8 cellular contexts compared by ENCODE assay signal in the genomic region with DNA sequence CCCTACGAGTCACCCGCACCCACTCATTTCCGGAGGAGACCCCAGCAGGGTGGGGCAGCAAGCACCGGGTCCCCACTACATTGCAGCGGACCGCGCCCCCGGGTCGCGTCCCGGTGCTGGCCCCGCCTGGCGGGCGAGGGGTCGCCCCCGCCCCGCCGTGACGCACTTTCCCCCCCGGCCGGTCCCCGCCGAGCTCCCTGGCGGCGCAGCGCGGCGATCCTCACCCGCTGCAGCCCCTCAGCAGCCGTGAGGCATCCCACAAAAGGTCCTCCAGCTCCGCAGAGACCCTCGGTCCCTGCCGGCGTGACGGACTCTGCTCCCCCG.
DNase-seq lines count a peak whose midpoint lies in the region; ATAC-seq lines count a peak whose summit lies in the region.

No MANE protein-coding gene starts in this region.

- H3K4me3 ChIP-seq in trophoblast cell (ENCODE audit: low read depth, low read length) = peak overlapping the region; percentile 80

- H3K27ac Mint-ChIP-seq in activated T-cell treated with anti-CD3 and anti-CD28 coated beads, Interleukin-2, amount 50 U/mL, for 72 hours = no peak overlapping the region

- intact Hi-C loops in Right ventricle myocardium inferior (cut with DNase I) = loop anchor here (1.0 to 10.0 kb wide), 8 partner anchors 82 to 853 kb away; a partner anchor contains a TSS

- no peaks in the 10 kb centered on the region for H3K9me3 Mint-ChIP-seq in activated T-cell treated with anti-CD3 and anti-CD28 coated beads, Interleukin-2, amount 50 U/mL, for 72 hours

- peak overlapping the region; percentile 60 for H3K27ac ChIP-seq in trophoblast cell (ENCODE audit: low read depth, low read length)

- peak overlapping the region; percentile 63 for H4K91ac ChIP-seq in trophoblast cell (ENCODE audit: low read depth, low read length)

- peaks cover 81% of the 10 kb centered on the region for H3K27me3 Mint-ChIP-seq in activated T-cell treated with anti-CD3 and anti-CD28 coated beads, Interleukin-2, amount 50 U/mL, for 72 hours (ENCODE audit: low read depth)

- H3K79me2 ChIP-seq in trophoblast cell (ENCODE audit: control insufficient read depth, insufficient read depth, low read length, poor library complexity) = peaks cover 8% of the 10 kb centered on the region

- no peaks in the 10 kb centered on the region for H3K9me3 ChIP-seq in trophoblast cell (ENCODE audit: insufficient read depth, low read depth, low read length)

- peak overlapping the region; percentile 65 for H4K12ac ChIP-seq in trophoblast cell (ENCODE audit: low read depth, low read length)

- H3K36me3 Mint-ChIP-seq in activated T-cell treated with anti-CD3 and anti-CD28 coated beads, Interleukin-2, amount 50 U/mL, for 72 hours (ENCODE audit: insufficient read depth in 2 of 2) = peaks cover 2% of the 10 kb centered on the region in 2 donors

- peaks cover 8% of the 10 kb centered on the region for H3K79me1 ChIP-seq in trophoblast cell (ENCODE audit: low read length)

- peak overlapping the region; percentile 28 for H2BK5ac ChIP-seq in trophoblast cell (ENCODE audit: low read depth, low read length, poor library complexity)

- no peaks in the 10 kb centered on the region for H3K36me3 ChIP-seq in trophoblast cell (ENCODE audit: control insufficient read depth in 1 of 2, insufficient read depth in 2 of 2, low read length in 2 of 2)

- peaks cover 10% of the 10 kb centered on the region for H3K27me3 ChIP-seq in trophoblast cell (ENCODE audit: insufficient read depth, low read length)

- ATAC-seq in GM19463 (IDR thresholded peaks at IDR 0.05; ENCODE audit: unreplicated experiment) (peak; percentile 21), HG03460 (IDR thresholded peaks at IDR 0.05; ENCODE audit: unreplicated experiment) (peak; percentile 26), Right ventricle myocardium inferior (peak; percentile 42)
- peak; percentile 62 to 65 for ATAC-seq in activated T-cell treated with anti-CD3 and anti-CD28 coated beads, Interleukin-2, amount 50 U/mL, for 72 hours (replicated peaks in 1 of 2)

- peak overlapping the region; percentile 64 for H3K4ac ChIP-seq in trophoblast cell (ENCODE audit: low read depth, low read length)

- peaks cover 0 to 3% of the 10 kb centered on the region in 2 experiments for H3K4me1 ChIP-seq in trophoblast cell (ENCODE audit: control insufficient read depth in 1 of 2, insufficient read depth in 2 of 2, low read length in 2 of 2)

- peak overlapping the region; percentile 84 for H3K9ac ChIP-seq in trophoblast cell (ENCODE audit: low read length)

- H3K4me2 ChIP-seq in trophoblast cell (ENCODE audit: low read length) = peak overlapping the region; percentile 97

- peaks cover 15% of the 10 kb centered on the region for H3K4me1 Mint-ChIP-seq in activated T-cell treated with anti-CD3 and anti-CD28 coated beads, Interleukin-2, amount 50 U/mL, for 72 hours (ENCODE audit: low read depth)

- no peak overlapping the region for H3K23ac ChIP-seq in trophoblast cell (ENCODE audit: low read length)

- no CpG with 5 or more reads among the region's 36 CpGs for WGBS in trophoblast cell (ENCODE audit: extremely low coverage, insufficient coverage, insufficient read length)

- H4K8ac ChIP-seq in trophoblast cell (ENCODE audit: low read depth, low read length) = peak overlapping the region; percentile 87

- H2AFZ ChIP-seq in trophoblast cell (ENCODE audit: insufficient read depth, low read length, poor library complexity) = peak overlapping the region; percentile 67

- H3K18ac ChIP-seq in trophoblast cell (ENCODE audit: low read length) = peak overlapping the region; percentile 83

- peak overlapping the region; percentile 59 for H2BK12ac ChIP-seq in trophoblast cell (ENCODE audit: low read length)

- no peak overlapping the region for H2AK5ac ChIP-seq in trophoblast cell (ENCODE audit: low read length)

- peak overlapping the region; percentile 85 for H2BK120ac ChIP-seq in trophoblast cell (ENCODE audit: insufficient read depth, low read length, poor library complexity)

- H3K14ac ChIP-seq in trophoblast cell (ENCODE audit: low read length) = peak overlapping the region; percentile 67

- DNase-seq in CD1c-positive myeloid dendritic cell (ENCODE audit: extremely low spot score) (peak; percentile 27), Right ventricle myocardium inferior (ENCODE audit: missing footprints) (no peak), trophoblast cell (no peak), NCI-H774 (lab: John Stamatoyannopoulos, UW) (no peak), SKM-1 treated with dmso at 0.1 percent for 144 hours (lab: John Stamatoyannopoulos, UW; ENCODE audit: unreplicated experiment) (no peak)
- peak; percentile 31 to 33 for DNase-seq in activated T-cell treated with anti-CD3 and anti-CD28 coated beads, Interleukin-2, amount 50 U/mL, for 72 hours

- peak overlapping the region; percentile 85 to 93 for H3K4me3 Mint-ChIP-seq in activated T-cell treated with anti-CD3 and anti-CD28 coated beads, Interleukin-2, amount 50 U/mL, for 72 hours

Comparison
In these comparisons a context has a peak if more than half of its experiments do, and no peak if none do; other contexts are left out.
1. DNase-seq: peak in CD1c-positive myeloid dendritic cell (single experiment) and activated T-cell treated with anti-CD3 and anti-CD28 coated beads, Interleukin-2, amount 50 U/mL, for 72 hours (2 of 2); none in Right ventricle myocardium inferior (single experiment), trophoblast cell (0 of 2), NCI-H774 (single experiment) and SKM-1 treated with dmso at 0.1 percent for 144 hours (single experiment).
2. Peak in every context shown above with its lines, with median percentiles within 50 percentile points of each other: ATAC-seq.